10 cellular contexts compared by ENCODE assay signal in the genomic region with DNA sequence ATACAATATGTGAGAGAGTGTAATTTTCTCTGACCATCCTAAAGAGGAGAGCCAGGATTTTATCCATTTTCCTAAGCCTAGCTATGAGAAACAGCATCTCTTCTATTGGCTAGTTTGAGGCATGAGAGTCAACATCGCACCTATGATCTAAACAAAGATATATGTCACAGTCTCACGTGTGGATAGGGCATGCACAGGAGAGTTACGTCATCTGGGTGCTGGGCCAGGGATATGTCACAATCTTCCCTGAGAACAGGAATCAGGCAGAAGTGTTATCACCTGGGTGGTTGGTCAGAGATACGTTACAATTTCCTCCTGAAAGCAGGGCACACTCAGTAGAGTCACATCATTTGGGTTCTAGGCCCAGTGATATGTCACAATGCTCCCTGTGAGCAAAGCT. TPM values are rescaled to one million over a fixed set of nuclear protein-coding genes. Genes with fewer than 3 reads are reported as not detected.
"Had no signal": no experiment of that assay in that cellular context is flagged by ENCODE, and none has a peak within 500 bp of the region (broad histone marks: within the 10 kb centered on the region; RNA-seq: fewer than 3 reads in every experiment).

No MANE protein-coding gene starts in this region.

- H3K9ac ChIP-seq: KMS-11 had no signal

- ATAC-seq: K562 had no signal

- H3K27ac ChIP-seq: HL-60, KMS-11 had no signal

- FAIRE-seq: HTR-8/SVneo, K562 had no signal

- H3K4me2 ChIP-seq: KMS-11 had no signal

- H3K4me3 ChIP-seq: K562 had no signal

- DNase-seq: IMR-90, KBM-7, KG1 had no signal

RNA-seq across cellular contexts. Expression of gene ZNF730, which starts 53.9 kb away (rescaled TPM):
- total RNA-seq: HT-29 had no signal

RNA-seq across cellular contexts. Expression of gene ZNF728, which starts 59.9 kb away (rescaled TPM):
- total RNA-seq: HT-29, HT1080, IMR-90 had no signal
- polyA plus RNA-seq: IgD-negative memory B cell, IMR-90 had no signal
